In the genomic region with DNA sequence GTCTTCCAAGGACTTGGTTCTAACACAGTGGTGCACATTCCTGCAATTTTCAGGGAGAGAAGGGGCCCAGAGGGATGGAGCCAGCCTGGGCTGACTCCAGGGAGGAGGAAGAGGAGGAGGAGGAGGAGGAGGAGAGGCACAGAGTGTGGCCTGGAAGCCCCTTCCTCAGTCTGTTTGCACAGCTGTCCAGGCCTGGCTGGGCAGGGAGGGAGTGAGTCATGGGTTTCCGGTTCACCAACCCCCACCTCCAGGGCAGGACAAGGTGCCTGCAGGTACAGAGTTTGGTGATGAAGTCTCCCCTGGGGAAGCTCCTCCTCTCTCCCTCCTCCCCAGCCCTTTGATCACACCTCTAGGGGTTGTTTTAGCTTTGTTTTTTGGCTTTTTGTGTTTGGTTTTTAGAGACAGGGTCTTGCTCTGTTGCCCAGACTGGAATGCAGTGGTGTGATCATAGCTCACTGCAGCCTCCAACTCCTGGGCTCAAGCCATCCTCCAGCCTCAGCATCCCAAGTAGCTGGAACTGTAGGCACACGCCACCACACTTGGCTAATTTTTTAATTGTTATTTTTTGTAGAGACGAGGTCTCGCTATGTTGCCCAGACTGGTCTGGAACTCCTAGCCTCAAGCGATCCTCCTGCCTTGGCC, we compare ENCODE assay signal across 1 cellular context.
TF ChIP-seq lines count a peak whose summit lies in the region.

No MANE protein-coding gene starts in this region.

TF ChIP-seq in K562, 482 proteins besides CTCF, POLR2A, EP300 and RAD21 (continued from another document):
- TF ChIP-seq, protein P1, sequence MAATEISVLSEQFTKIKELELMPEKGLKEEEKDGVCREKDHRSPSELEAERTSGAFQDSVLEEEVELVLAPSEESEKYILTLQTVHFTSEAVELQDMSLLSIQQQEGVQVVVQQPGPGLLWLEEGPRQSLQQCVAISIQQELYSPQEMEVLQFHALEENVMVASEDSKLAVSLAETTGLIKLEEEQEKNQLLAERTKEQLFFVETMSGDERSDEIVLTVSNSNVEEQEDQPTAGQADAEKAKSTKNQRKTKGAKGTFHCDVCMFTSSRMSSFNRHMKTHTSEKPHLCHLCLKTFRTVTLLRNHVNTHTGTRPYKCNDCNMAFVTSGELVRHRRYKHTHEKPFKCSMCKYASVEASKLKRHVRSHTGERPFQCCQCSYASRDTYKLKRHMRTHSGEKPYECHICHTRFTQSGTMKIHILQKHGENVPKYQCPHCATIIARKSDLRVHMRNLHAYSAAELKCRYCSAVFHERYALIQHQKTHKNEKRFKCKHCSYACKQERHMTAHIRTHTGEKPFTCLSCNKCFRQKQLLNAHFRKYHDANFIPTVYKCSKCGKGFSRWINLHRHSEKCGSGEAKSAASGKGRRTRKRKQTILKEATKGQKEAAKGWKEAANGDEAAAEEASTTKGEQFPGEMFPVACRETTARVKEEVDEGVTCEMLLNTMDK (IDR thresholded peaks at IDR 0.05; ENCODE audit: borderline replicate concordance, insufficient read depth, low read depth, low read length, poor library complexity, severe bottlenecking) = no peak
- TF ChIP-seq HMG20B (CRISPR knock-in tag; IDR thresholded peaks at IDR 0.05) = no peak
- TF ChIP-seq HNRNPUL1 (IDR thresholded peaks at IDR 0.05; ENCODE audit: low read length) = no peak
- TF ChIP-seq, protein P2, sequence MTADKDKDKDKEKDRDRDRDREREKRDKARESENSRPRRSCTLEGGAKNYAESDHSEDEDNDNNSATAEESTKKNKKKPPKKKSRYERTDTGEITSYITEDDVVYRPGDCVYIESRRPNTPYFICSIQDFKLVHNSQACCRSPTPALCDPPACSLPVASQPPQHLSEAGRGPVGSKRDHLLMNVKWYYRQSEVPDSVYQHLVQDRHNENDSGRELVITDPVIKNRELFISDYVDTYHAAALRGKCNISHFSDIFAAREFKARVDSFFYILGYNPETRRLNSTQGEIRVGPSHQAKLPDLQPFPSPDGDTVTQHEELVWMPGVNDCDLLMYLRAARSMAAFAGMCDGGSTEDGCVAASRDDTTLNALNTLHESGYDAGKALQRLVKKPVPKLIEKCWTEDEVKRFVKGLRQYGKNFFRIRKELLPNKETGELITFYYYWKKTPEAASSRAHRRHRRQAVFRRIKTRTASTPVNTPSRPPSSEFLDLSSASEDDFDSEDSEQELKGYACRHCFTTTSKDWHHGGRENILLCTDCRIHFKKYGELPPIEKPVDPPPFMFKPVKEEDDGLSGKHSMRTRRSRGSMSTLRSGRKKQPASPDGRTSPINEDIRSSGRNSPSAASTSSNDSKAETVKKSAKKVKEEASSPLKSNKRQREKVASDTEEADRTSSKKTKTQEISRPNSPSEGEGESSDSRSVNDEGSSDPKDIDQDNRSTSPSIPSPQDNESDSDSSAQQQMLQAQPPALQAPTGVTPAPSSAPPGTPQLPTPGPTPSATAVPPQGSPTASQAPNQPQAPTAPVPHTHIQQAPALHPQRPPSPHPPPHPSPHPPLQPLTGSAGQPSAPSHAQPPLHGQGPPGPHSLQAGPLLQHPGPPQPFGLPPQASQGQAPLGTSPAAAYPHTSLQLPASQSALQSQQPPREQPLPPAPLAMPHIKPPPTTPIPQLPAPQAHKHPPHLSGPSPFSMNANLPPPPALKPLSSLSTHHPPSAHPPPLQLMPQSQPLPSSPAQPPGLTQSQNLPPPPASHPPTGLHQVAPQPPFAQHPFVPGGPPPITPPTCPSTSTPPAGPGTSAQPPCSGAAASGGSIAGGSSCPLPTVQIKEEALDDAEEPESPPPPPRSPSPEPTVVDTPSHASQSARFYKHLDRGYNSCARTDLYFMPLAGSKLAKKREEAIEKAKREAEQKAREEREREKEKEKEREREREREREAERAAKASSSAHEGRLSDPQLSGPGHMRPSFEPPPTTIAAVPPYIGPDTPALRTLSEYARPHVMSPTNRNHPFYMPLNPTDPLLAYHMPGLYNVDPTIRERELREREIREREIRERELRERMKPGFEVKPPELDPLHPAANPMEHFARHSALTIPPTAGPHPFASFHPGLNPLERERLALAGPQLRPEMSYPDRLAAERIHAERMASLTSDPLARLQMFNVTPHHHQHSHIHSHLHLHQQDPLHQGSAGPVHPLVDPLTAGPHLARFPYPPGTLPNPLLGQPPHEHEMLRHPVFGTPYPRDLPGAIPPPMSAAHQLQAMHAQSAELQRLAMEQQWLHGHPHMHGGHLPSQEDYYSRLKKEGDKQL (CRISPR knock-in tag; IDR thresholded peaks at IDR 0.05; ENCODE audit: borderline replicate concordance) = no peak
- TF ChIP-seq, protein P3, sequence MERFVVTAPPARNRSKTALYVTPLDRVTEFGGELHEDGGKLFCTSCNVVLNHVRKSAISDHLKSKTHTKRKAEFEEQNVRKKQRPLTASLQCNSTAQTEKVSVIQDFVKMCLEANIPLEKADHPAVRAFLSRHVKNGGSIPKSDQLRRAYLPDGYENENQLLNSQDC (CRISPR knock-in tag; IDR thresholded peaks at IDR 0.05) = no peak
- peak; percentile 10 for TF ChIP-seq RBM25 (IDR thresholded peaks at IDR 0.05; ENCODE audit: low read depth, low read length, severe bottlenecking)
- peak; percentile 66 for TF ChIP-seq DPF2 (IDR thresholded peaks at IDR 0.05)
- no peak for TF ChIP-seq SMAD2 (IDR thresholded peaks at IDR 0.05; ENCODE audit: low read depth, low read length)
- TF ChIP-seq FOXA3 (CRISPR knock-in tag; conservative IDR thresholded peaks at IDR 0.05 in 1 of 2, IDR thresholded peaks at IDR 0.05 in 1 of 2) = peak; percentile 24 to 69; a peak in 1 of 4 replicates
- no peak for TF ChIP-seq NFIC (IDR thresholded peaks at IDR 0.05)
- TF ChIP-seq ZNF121 (CRISPR knock-in tag; conservative IDR thresholded peaks at IDR 0.05) = peak; percentile 78
- TF ChIP-seq SMARCA4 (IDR thresholded peaks at IDR 0.05) = peak; percentile 60
- peak; percentile 90 for TF ChIP-seq ZNF263 (CRISPR knock-in tag; IDR thresholded peaks at IDR 0.05; ENCODE audit: borderline replicate concordance)
- no peak for TF ChIP-seq CAMTA2 (CRISPR knock-in tag; conservative IDR thresholded peaks at IDR 0.05)
- peak; percentile 59 for TF ChIP-seq CBFA2T3 (IDR thresholded peaks at IDR 0.05)
- no peak for TF ChIP-seq RFX5 (IDR thresholded peaks at IDR 0.05; ENCODE audit: low read depth, low read length)
- no peak for TF ChIP-seq CBX2 (IDR thresholded peaks at IDR 0.05; ENCODE audit: insufficient read depth, low read length, poor library complexity, severe bottlenecking)
- TF ChIP-seq RNF2 (IDR thresholded peaks at IDR 0.05) = no peak
- TF ChIP-seq, protein P4, sequence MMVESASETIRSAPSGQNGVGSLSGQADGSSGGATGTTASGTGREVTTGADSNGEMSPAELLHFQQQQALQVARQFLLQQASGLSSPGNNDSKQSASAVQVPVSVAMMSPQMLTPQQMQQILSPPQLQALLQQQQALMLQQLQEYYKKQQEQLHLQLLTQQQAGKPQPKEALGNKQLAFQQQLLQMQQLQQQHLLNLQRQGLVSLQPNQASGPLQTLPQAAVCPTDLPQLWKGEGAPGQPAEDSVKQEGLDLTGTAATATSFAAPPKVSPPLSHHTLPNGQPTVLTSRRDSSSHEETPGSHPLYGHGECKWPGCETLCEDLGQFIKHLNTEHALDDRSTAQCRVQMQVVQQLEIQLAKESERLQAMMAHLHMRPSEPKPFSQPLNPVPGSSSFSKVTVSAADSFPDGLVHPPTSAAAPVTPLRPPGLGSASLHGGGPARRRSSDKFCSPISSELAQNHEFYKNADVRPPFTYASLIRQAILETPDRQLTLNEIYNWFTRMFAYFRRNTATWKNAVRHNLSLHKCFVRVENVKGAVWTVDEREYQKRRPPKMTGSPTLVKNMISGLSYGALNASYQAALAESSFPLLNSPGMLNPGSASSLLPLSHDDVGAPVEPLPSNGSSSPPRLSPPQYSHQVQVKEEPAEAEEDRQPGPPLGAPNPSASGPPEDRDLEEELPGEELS (CRISPR knock-in tag; IDR thresholded peaks at IDR 0.05; ENCODE audit: borderline replicate concordance) = no peak
- TF ChIP-seq DACH1 (IDR thresholded peaks at IDR 0.05; ENCODE audit: partially characterized antibody) = no peak
- peak; percentile 73 for TF ChIP-seq SMARCE1 (IDR thresholded peaks at IDR 0.05)
- TF ChIP-seq, protein P5, sequence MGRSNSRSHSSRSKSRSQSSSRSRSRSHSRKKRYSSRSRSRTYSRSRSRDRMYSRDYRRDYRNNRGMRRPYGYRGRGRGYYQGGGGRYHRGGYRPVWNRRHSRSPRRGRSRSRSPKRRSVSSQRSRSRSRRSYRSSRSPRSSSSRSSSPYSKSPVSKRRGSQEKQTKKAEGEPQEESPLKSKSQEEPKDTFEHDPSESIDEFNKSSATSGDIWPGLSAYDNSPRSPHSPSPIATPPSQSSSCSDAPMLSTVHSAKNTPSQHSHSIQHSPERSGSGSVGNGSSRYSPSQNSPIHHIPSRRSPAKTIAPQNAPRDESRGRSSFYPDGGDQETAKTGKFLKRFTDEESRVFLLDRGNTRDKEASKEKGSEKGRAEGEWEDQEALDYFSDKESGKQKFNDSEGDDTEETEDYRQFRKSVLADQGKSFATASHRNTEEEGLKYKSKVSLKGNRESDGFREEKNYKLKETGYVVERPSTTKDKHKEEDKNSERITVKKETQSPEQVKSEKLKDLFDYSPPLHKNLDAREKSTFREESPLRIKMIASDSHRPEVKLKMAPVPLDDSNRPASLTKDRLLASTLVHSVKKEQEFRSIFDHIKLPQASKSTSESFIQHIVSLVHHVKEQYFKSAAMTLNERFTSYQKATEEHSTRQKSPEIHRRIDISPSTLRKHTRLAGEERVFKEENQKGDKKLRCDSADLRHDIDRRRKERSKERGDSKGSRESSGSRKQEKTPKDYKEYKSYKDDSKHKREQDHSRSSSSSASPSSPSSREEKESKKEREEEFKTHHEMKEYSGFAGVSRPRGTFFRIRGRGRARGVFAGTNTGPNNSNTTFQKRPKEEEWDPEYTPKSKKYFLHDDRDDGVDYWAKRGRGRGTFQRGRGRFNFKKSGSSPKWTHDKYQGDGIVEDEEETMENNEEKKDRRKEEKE (IDR thresholded peaks at IDR 0.05; ENCODE audit: borderline replicate concordance in 1 of 2, control insufficient read depth in 1 of 2, low read depth in 2 of 2, low read length in 1 of 2) = no peak
- no peak for TF ChIP-seq ZNF766 (CRISPR knock-in tag; conservative IDR thresholded peaks at IDR 0.05)
- TF ChIP-seq CTBP1 (IDR thresholded peaks at IDR 0.05; ENCODE audit: borderline replicate concordance) = 0 out of 2 replicates have a peak, but pooled peaks have one; percentile 27
- TF ChIP-seq JUND (IDR thresholded peaks at IDR 0.05; ENCODE audit: borderline replicate concordance, low read depth, low read length) = peak; percentile 82; the same call in 1 of the 2 replicates
- TF ChIP-seq JUND (tag; IDR thresholded peaks at IDR 0.05; ENCODE audit: borderline replicate concordance, low read depth, low read length) = peak; percentile 40; the same call in 1 of the 3 replicates
- peak; percentile 75; the same call in 1 of the 2 replicates for TF ChIP-seq ZBTB7A (IDR thresholded peaks at IDR 0.05; ENCODE audit: borderline replicate concordance, control insufficient read depth, low read depth, low read length)
- no peak for TF ChIP-seq BACH1 (tag; IDR thresholded peaks at IDR 0.05)
- TF ChIP-seq, protein P6, sequence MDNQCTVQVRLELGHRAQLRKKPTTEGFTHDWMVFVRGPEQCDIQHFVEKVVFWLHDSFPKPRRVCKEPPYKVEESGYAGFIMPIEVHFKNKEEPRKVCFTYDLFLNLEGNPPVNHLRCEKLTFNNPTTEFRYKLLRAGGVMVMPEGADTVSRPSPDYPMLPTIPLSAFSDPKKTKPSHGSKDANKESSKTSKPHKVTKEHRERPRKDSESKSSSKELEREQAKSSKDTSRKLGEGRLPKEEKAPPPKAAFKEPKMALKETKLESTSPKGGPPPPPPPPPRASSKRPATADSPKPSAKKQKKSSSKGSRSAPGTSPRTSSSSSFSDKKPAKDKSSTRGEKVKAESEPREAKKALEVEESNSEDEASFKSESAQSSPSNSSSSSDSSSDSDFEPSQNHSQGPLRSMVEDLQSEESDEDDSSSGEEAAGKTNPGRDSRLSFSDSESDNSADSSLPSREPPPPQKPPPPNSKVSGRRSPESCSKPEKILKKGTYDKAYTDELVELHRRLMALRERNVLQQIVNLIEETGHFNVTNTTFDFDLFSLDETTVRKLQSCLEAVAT (IDR thresholded peaks at IDR 0.05) = no peak
- TF ChIP-seq ARID1B (IDR thresholded peaks at IDR 0.05) = peak; percentile 77
- TF ChIP-seq NR2F6 (CRISPR knock-in tag; IDR thresholded peaks at IDR 0.05) = no peak
- peak; percentile 47; the same call in 1 of the 2 replicates for TF ChIP-seq ZEB2 (IDR thresholded peaks at IDR 0.05)
- peak; percentile 17; the same call in 1 of the 2 replicates for TF ChIP-seq TCF3 (CRISPR knock-in tag; IDR thresholded peaks at IDR 0.05)
